In genomic region chr19:3673506-3674439, GRCh38 we compare ENCODE assay signal across 24 cellular contexts. TPM values are rescaled to one million over a fixed set of nuclear protein-coding genes. Genes with fewer than 3 reads are reported as not detected.
DNase-seq lines count a peak whose midpoint lies in the region; ATAC-seq, FAIRE-seq and TF ChIP-seq lines count a peak whose summit lies in the region.
"Had no signal": no experiment of that assay in that cellular context is flagged by ENCODE, and none has a peak within 500 bp of the region (broad histone marks: within the 10 kb centered on the region; RNA-seq: fewer than 3 reads in every experiment).

No MANE protein-coding gene starts in this region.

- no peak overlapping the region for H3K18ac ChIP-seq in H1 (ENCODE audit: extremely low read depth, low read length)

- DNase-seq in left ventricle myocardium inferior: no peak
- no peak for DNase-seq in Right ventricle myocardium inferior (ENCODE audit: missing footprints)
- no peak for DNase-seq in H1 (ENCODE audit: low read depth in 1 of 2, low spot score in 2 of 2)
- no peak for DNase-seq in nephron progenitor cell
- DNase-seq in upper lobe of right lung: no peak
- DNase-seq in HuH-7.5 (ENCODE audit: low spot score): no peak
- DNase-seq in SIG-M5 treated with dmso at 0.1 percent for 504 hours (lab: John Stamatoyannopoulos, UW; ENCODE audit: unreplicated experiment): no peak
- DNase-seq in RKO (ENCODE audit: low spot score): no peak
- DNase-seq: activated naive CD4-positive, alpha-beta T cell treated with anti-CD3 and anti-CD28 coated beads, Interleukin-2, amount 50 U/mL, for 16 hours; BE2C; GM23248; left lung; NCI-H1694; NCI-H510A treated with DMSO at 0.1 percent for 48 hours; NK-92 treated with Interleukin-12 subunit alpha and Interleukin-12 subunit beta, amount 100 ng/mL, for 24 hours; T-cell had no signal

- no peak for TF ChIP-seq EP300 in H1 (IDR thresholded peaks at IDR 0.05; ENCODE audit: borderline replicate concordance in 1 of 2, low read depth in 2 of 2, low read length in 2 of 2)

- H3K9me3 ChIP-seq in left ventricle myocardium inferior (replicated peaks): peaks cover 6% of the 10 kb centered on the region
- H3K9me3 ChIP-seq in H1 (ENCODE audit: insufficient read depth in 2 of 2, low read depth in 1 of 2, low read length in 1 of 2): no peaks in the 10 kb centered on the region
- H3K9me3 ChIP-seq in upper lobe of right lung: no peaks in the 10 kb centered on the region
- H3K9me3 ChIP-seq: A549, BE2C, left lung, SJSA1 had no signal

- peak overlapping the region; percentile 36 for H3K27ac Mint-ChIP-seq in nephron progenitor cell

- no peak overlapping the region for H3K4ac ChIP-seq in H1 (replicated peaks; ENCODE audit: insufficient read length, low read depth, low read length)

- POLR2A ChIA-PET in H1 (lab: Charles Lee; ENCODE audit: partially characterized antibody): interaction anchor here (0.8 to 1.6 kb wide), 4 partner anchors 9 to 87 kb away, joined by 3 to 4 read pairs (median 4); no protein-coding TSS in a partner anchor

- no peak overlapping the region for H2BK12ac ChIP-seq in H1 (ENCODE audit: low read depth, low read length)

- H3K9ac ChIP-seq in H1 (replicated peaks in 1 of 4; ENCODE audit: extremely low read depth in 1 of 4, low read depth in 3 of 4, low read length in 3 of 4): no peak overlapping the region
- H3K9ac ChIP-seq: GM23248, KMS-11 had no signal

- H2BK5ac ChIP-seq in H1 (ENCODE audit: low read depth, low read length): no peak overlapping the region

- no peak overlapping the region for H2BK20ac ChIP-seq in H1 (ENCODE audit: low read length)

- intact Hi-C loops in left ventricle myocardium inferior (cut with micrococcal nuclease) (no loop called here), Right ventricle myocardium inferior (cut with DNase I) (no loop called here), upper lobe of right lung (cut with DNase I) (no loop called here)

- H3K4me1 Mint-ChIP-seq in nephron progenitor cell: peaks cover 44% of the 10 kb centered on the region

- H4K5ac ChIP-seq in H1 (ENCODE audit: insufficient read length, low read depth, low read length): no peak overlapping the region

- peaks cover 0 to 3% of the 10 kb centered on the region in 2 experiments; a peak in 1 of 4 replicates for H3K79me2 ChIP-seq in H1 (ENCODE audit: control insufficient read depth in 1 of 2, insufficient read depth in 2 of 2, low read length in 2 of 2)

- H3K79me1 ChIP-seq in H1 (ENCODE audit: low read depth, low read length): peaks cover 21% of the 10 kb centered on the region; the same call in 1 of the 2 replicates

- TF ChIP-seq CTCF in left ventricle myocardium inferior (IDR thresholded peaks at IDR 0.05; ENCODE audit: borderline replicate concordance) (no peak), H1 (IDR thresholded peaks at IDR 0.05; ENCODE audit: control extremely low read depth in 1 of 3, insufficient read depth in 1 of 3, low read depth in 1 of 3, low read length in 3 of 3) (no peak), nephron progenitor cell (IDR thresholded peaks at IDR 0.05) (no peak), upper lobe of right lung (IDR thresholded peaks at IDR 0.05) (no peak)

- no peak overlapping the region for H2BK120ac ChIP-seq in H1 (replicated peaks; ENCODE audit: low read depth, low read length)

- no peak overlapping the region for H3K4me2 ChIP-seq in H1 (ENCODE audit: insufficient read depth in 1 of 2, low read depth in 2 of 2, low read length in 2 of 2)
- H3K4me2 ChIP-seq: A549, hepatocyte, KMS-11 had no signal

- no peak for ATAC-seq in Right ventricle myocardium inferior
- ATAC-seq in upper lobe of right lung: peak; percentile 54
- ATAC-seq: A549, left lung, T-cell had no signal

- peaks cover 7 to 32% of the 10 kb centered on the region in 2 experiments for H4K20me1 ChIP-seq in H1 (replicated peaks in 1 of 2; ENCODE audit: control insufficient read depth in 1 of 2, insufficient read depth in 2 of 2, low read length in 2 of 2)

- FAIRE-seq in H1 (lab: Jason Lieb, UNC): no peak
- FAIRE-seq: A549, TTC549, urothelium cell line had no signal

- no peak overlapping the region for H2BK15ac ChIP-seq in H1 (ENCODE audit: low read length)

- peaks cover 62% of the 10 kb centered on the region for H3K4me1 ChIP-seq in left ventricle myocardium inferior
- H3K4me1 ChIP-seq in H1 (replicated peaks in 1 of 4; ENCODE audit: control insufficient read depth in 3 of 4, insufficient read depth in 4 of 4, low read length in 3 of 4): peaks cover 0 to 21% (median 10%) of the 10 kb centered on the region in 4 experiments; a peak in 5 of 7 replicates
- H3K4me1 ChIP-seq in upper lobe of right lung: peaks cover 27% of the 10 kb centered on the region
- H3K4me1 ChIP-seq: BE2C had no signal

- 0 out of 2 replicates have a peak overlapping the region, but pooled peaks have one; percentile 13 for H2AK5ac ChIP-seq in H1 (ENCODE audit: low read depth, low read length)

- no peaks in the 10 kb centered on the region for H3K36me3 ChIP-seq in left ventricle myocardium inferior
- no peaks in the 10 kb centered on the region for H3K36me3 ChIP-seq in H1 (ENCODE audit: control insufficient read depth in 2 of 4, insufficient read depth in 4 of 4, low read length in 3 of 4)
- H3K36me3 ChIP-seq in upper lobe of right lung: peaks cover 4% of the 10 kb centered on the region
- H3K36me3 ChIP-seq: BE2C, cardiac muscle cell, left lung, SJSA1 had no signal

- H3K4me3 ChIP-seq in left ventricle myocardium inferior (no peak overlapping the region), H1 (ENCODE audit: extremely low read depth in 1 of 4, insufficient read depth in 2 of 4, low read depth in 3 of 4, low read length in 4 of 4) (no peak overlapping the region), upper lobe of right lung (no peak overlapping the region)
- H3K4me3 ChIP-seq: A549, cardiac muscle cell, GM23248, hepatocyte, left lung, SJSA1 had no signal

- no peak for TF ChIP-seq POLR2A in H1 (IDR thresholded peaks at IDR 0.05; ENCODE audit: control extremely low read depth in 1 of 2, low read depth in 2 of 2, low read length in 2 of 2)

- peaks cover 5% of the 10 kb centered on the region for H3K36me3 Mint-ChIP-seq in nephron progenitor cell (ENCODE audit: low read depth)

- H4K91ac ChIP-seq in H1 (replicated peaks; ENCODE audit: insufficient read length, low read length): no peak overlapping the region

- 95% methylated on average over 30 of the region's 34 CpGs; no CpG with 5 or more reads in 1 of the 2 experiments for WGBS in H1 (ENCODE audit: extremely low coverage in 1 of 2, insufficient coverage in 1 of 2, insufficient read length in 1 of 2, insufficient replicate concordance in 2 of 2, low coverage in 1 of 2, low lambda C conversion rate in 2 of 2, missing lambda C conversion rate in 1 of 2), 2 experiments

- H3K56ac ChIP-seq in H1 (replicated peaks; ENCODE audit: insufficient read length, low read depth, low read length): no peak overlapping the region

- H3K9me3 Mint-ChIP-seq in nephron progenitor cell: no peaks in the 10 kb centered on the region
- H3K9me3 Mint-ChIP-seq: T-cell had no signal

- no peak overlapping the region for H2AFZ ChIP-seq in H1 (ENCODE audit: low read length)
- H2AFZ ChIP-seq: GM23248, hepatocyte had no signal

- H3K14ac ChIP-seq in H1 (ENCODE audit: insufficient read length): no peak overlapping the region

- no peak overlapping the region for H3K4me3 Mint-ChIP-seq in nephron progenitor cell

- CTCF ChIA-PET in H1 (lab: Charles Lee; ENCODE audit: partially characterized antibody): interaction anchor here (0.7 to 3.5 kb wide), 16 partner anchors 8 to 106 kb away, joined by 3 to 14 read pairs (median 4); no protein-coding TSS in a partner anchor

- H4K8ac ChIP-seq in H1 (ENCODE audit: extremely low read depth, insufficient read depth, low read length): no peak overlapping the region

- H3K27me3 ChIP-seq in left ventricle myocardium inferior (ENCODE audit: low read depth): no peaks in the 10 kb centered on the region
- H3K27me3 ChIP-seq in H1 (replicated peaks in 1 of 4; ENCODE audit: control insufficient read depth in 3 of 4, extremely low read depth in 1 of 4, insufficient read depth in 3 of 4, low read length in 3 of 4): no peaks in the 10 kb centered on the region
- H3K27me3 ChIP-seq in upper lobe of right lung: no peaks in the 10 kb centered on the region
- H3K27me3 ChIP-seq: BE2C, cardiac muscle cell, hepatocyte, SJSA1 had no signal

- H3K27me3 Mint-ChIP-seq in nephron progenitor cell (ENCODE audit: low read depth, poor library complexity): no peaks in the 10 kb centered on the region
- H3K27me3 Mint-ChIP-seq: T-cell had no signal

- no peak overlapping the region for H3K23ac ChIP-seq in H1 (ENCODE audit: insufficient read length)

- peak overlapping the region; percentile 99 for H3K27ac ChIP-seq in left ventricle myocardium inferior (replicated peaks)
- no peak overlapping the region for H3K27ac ChIP-seq in H1 (ENCODE audit: low read depth, low read length)
- H3K27ac ChIP-seq in upper lobe of right lung: no peak overlapping the region
- H3K27ac ChIP-seq: A549, cardiac muscle cell, GM23248, hepatocyte, KMS-11, SJSA1 had no signal

- no peak for TF ChIP-seq RAD21 in H1 (IDR thresholded peaks at IDR 0.05 in 1 of 2, conservative IDR thresholded peaks at IDR 0.05 in 1 of 2; ENCODE audit: low read depth in 2 of 2, low read length in 2 of 2)

- peaks cover 10% of the 10 kb centered on the region; the same call in 1 of the 2 replicates for H3K23me2 ChIP-seq in H1 (ENCODE audit: low read depth, low read length)

RNA-seq across cellular contexts. Expression of gene PIP5K1C, which starts 26.5 kb away (rescaled TPM):
- total RNA-seq in left ventricle myocardium inferior (31.6 TPM), Right ventricle myocardium inferior (34.7 TPM), upper lobe of right lung (42.1 TPM)
- 31.3 and 32.9 TPM in 2 replicates for total RNA-seq in H1 (2021; fragmentation: NEBNext Ultra II Directional; extraction: Animal tissue kit (Norgen Biotek cat#: 25700))
- 10.6 and 20.4 TPM in 2 replicates for polyA plus RNA-seq in H1 (2011; rRNA removed)
- 7.1 TPM for polyA plus RNA-seq in H1 (2011; cell fraction: cytosol; rRNA removed)
- polyA plus RNA-seq in H1 (2011; cell fraction: nucleus; rRNA removed): 30.2 TPM
- polyA plus RNA-seq in H1 (2012, experiment 1 of 2): 18.6 to 28.3 TPM (median 25.8 TPM) in 4 replicates
- 19.0 TPM for polyA plus RNA-seq in H1 (2012, experiment 2 of 2)
- polyA plus RNA-seq in H1 (2013, experiment 1 of 2): 19.7 TPM
- polyA plus RNA-seq in H1 (2013, experiment 2 of 2): 18.8 TPM
- 21.0 and 23.7 TPM in 2 replicates for polyA minus RNA-seq in H1 (2011; rRNA and poly(A)+ RNA removed)
- 19.8 TPM for polyA minus RNA-seq in H1 (2011; cell fraction: cytosol; rRNA and poly(A)+ RNA removed)
- 19.9 TPM for polyA minus RNA-seq in H1 (2011; cell fraction: nucleus; rRNA and poly(A)+ RNA removed)

RNA-seq across cellular contexts. Expression of gene TJP3, which starts 34.4 kb away (rescaled TPM):
- total RNA-seq in left ventricle myocardium inferior (not detected), Right ventricle myocardium inferior (0.62 TPM), upper lobe of right lung (23.0 TPM)
- total RNA-seq in H1 (2021; fragmentation: NEBNext Ultra II Directional; extraction: Animal tissue kit (Norgen Biotek cat#: 25700)): 24.6 and 26.1 TPM in 2 replicates
- polyA plus RNA-seq in H1 (2011; rRNA removed): 17.1 and 30.2 TPM in 2 replicates
- 22.0 TPM for polyA plus RNA-seq in H1 (2011; cell fraction: cytosol; rRNA removed)
- 41.8 TPM for polyA plus RNA-seq in H1 (2011; cell fraction: nucleus; rRNA removed)
- polyA plus RNA-seq in H1 (2012, experiment 1 of 2): 29.8 to 44.6 TPM (median 40.4 TPM) in 4 replicates
- 36.2 TPM for polyA plus RNA-seq in H1 (2012, experiment 2 of 2)
- polyA plus RNA-seq in H1 (2013, experiment 1 of 2): 37.5 TPM
- 30.4 TPM for polyA plus RNA-seq in H1 (2013, experiment 2 of 2)
- 9.9 and 14.4 TPM in 2 replicates for polyA minus RNA-seq in H1 (2011; rRNA and poly(A)+ RNA removed)
- 18.3 TPM for polyA minus RNA-seq in H1 (2011; cell fraction: cytosol; rRNA and poly(A)+ RNA removed)
- polyA minus RNA-seq in H1 (2011; cell fraction: nucleus; rRNA and poly(A)+ RNA removed): 12.6 TPM
- total RNA-seq: GM23248, SJSA1, skeletal muscle tissue had no signal
- polyA plus RNA-seq: GM23248 had no signal

RNA-seq across cellular contexts. Expression of gene CACTIN, which starts 47.2 kb away (rescaled TPM):
- total RNA-seq in left ventricle myocardium inferior: 14.5 TPM
- 12.6 TPM for total RNA-seq in Right ventricle myocardium inferior
- total RNA-seq in H1 (2021; fragmentation: NEBNext Ultra II Directional; extraction: Animal tissue kit (Norgen Biotek cat#: 25700)): 29.9 and 36.2 TPM in 2 replicates
- 25.8 and 44.1 TPM in 2 replicates for polyA plus RNA-seq in H1 (2011; rRNA removed)
- 33.5 TPM for polyA plus RNA-seq in H1 (2011; cell fraction: cytosol; rRNA removed)
- polyA plus RNA-seq in H1 (2011; cell fraction: nucleus; rRNA removed): 65.4 TPM
- 15.6 to 34.3 TPM (median 26.9 TPM) in 4 replicates for polyA plus RNA-seq in H1 (2012, experiment 1 of 2)
- 19.2 TPM for polyA plus RNA-seq in H1 (2012, experiment 2 of 2)
- 28.0 TPM for polyA plus RNA-seq in H1 (2013, experiment 1 of 2)
- polyA plus RNA-seq in H1 (2013, experiment 2 of 2): 26.4 TPM
- polyA minus RNA-seq in H1 (2011; rRNA and poly(A)+ RNA removed): 7.5 and 9.4 TPM in 2 replicates
- polyA minus RNA-seq in H1 (2011; cell fraction: cytosol; rRNA and poly(A)+ RNA removed): 17.5 TPM
- 16.0 TPM for polyA minus RNA-seq in H1 (2011; cell fraction: nucleus; rRNA and poly(A)+ RNA removed)
- total RNA-seq in upper lobe of right lung: 24.3 TPM

Comparison
In these comparisons a context has a peak if more than half of its experiments do, and no peak if none do; other contexts are left out.
1. RNA of gene TJP3, which starts 34.4 kb away (total RNA-seq): 24.6 to 26.1 TPM in H1 and 23.0 TPM in upper lobe of right lung (single experiment); 0.62 TPM in Right ventricle myocardium inferior (single experiment) and not detected in left ventricle myocardium inferior (single experiment); every median in the first group is over 10 times any median in the second.